Comparison of ENCODE assay signal across 15 cellular contexts in the genomic region with DNA sequence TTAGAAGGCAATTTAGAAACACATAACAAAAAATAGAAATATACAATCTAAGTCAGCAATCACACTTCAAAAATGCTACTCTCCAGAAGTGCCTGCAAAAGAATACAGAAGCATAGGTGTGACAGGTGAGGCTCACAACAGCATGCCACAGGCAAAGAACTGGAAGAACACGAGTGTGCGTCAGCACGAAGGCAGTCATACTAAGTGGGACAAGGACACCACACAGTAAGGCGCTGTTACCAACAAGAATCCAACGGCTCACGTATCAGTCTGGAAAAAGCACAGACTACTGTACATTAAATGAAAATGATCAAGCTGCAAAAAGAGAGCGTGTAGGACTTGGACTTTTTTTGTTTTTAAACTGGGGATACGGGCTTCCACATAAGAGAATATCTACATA. TPM values are rescaled to one million over a fixed set of nuclear protein-coding genes. Genes with fewer than 3 reads are reported as not detected.
DNase-seq lines count a peak whose midpoint lies in the region; ATAC-seq and TF ChIP-seq lines count a peak whose summit lies in the region.
"Had no signal": no experiment of that assay in that cellular context is flagged by ENCODE, and none has a peak within 500 bp of the region (broad histone marks: within the 10 kb centered on the region; RNA-seq: fewer than 3 reads in every experiment).

No MANE protein-coding gene starts in this region.

- H3K4me1 Mint-ChIP-seq in natural killer cell, result peaks cover 38 to 55% of the 10 kb centered on the region in 2 donors
- H3K4me1 Mint-ChIP-seq in natural killer cell treated with Interleukin-12 subunit alpha and Interleukin-12 subunit beta and Interleukin-15 and Interleukin-18, amount 100 ng/mL, for 72 hours (ENCODE audit: low read depth in 2 of 2), result peaks cover 31 to 47% of the 10 kb centered on the region in 2 donors
- H3K4me1 Mint-ChIP-seq in WTC11, result peaks cover 24% of the 10 kb centered on the region
- H3K4me1 Mint-ChIP-seq in progenitor cell of endocrine pancreas (ENCODE audit: low read depth), result peaks cover 10% of the 10 kb centered on the region

- no peak for TF ChIP-seq CTCF in natural killer cell (IDR thresholded peaks at IDR 0.05)
- no peak for TF ChIP-seq CTCF in WTC11 (IDR thresholded peaks at IDR 0.05)
- TF ChIP-seq CTCF in progenitor cell of endocrine pancreas (IDR thresholded peaks at IDR 0.05; ENCODE audit: unreplicated experiment), result no peak

- POLR2A ChIA-PET in WTC11 (lab: Charles Lee), result no interaction called here

- ATAC-seq in natural killer cell, result no peak
- ATAC-seq in natural killer cell treated with Interleukin-12 subunit alpha and Interleukin-12 subunit beta and Interleukin-15 and Interleukin-18, amount 100 ng/mL, for 72 hours, result no peak
- no peak for ATAC-seq in WTC11
- no peak for ATAC-seq in stimulated activated naive CD8-positive, alpha-beta T cell treated with anti-CD3 and anti-CD28 coated beads, Interleukin-15, Interleukin-2, amounts not matched to agents 100 U/mL and 50 U/mL, for 24 hours
- ATAC-seq: GM23338 had no signal

- CTCF ChIA-PET in WTC11 (lab: Charles Lee), result no interaction called here

- H3K4me3 Mint-ChIP-seq in natural killer cell (no peak overlapping the region), WTC11 (no peak overlapping the region), progenitor cell of endocrine pancreas (ENCODE audit: low read depth) (no peak overlapping the region)
- H3K4me3 Mint-ChIP-seq in natural killer cell treated with Interleukin-12 subunit alpha and Interleukin-12 subunit beta and Interleukin-15 and Interleukin-18, amount 100 ng/mL, for 72 hours, result no peak overlapping the region
- H3K4me3 Mint-ChIP-seq: GM23338 had no signal

- intact Hi-C loops in natural killer cell (cut with micrococcal nuclease), result no loop called here

- DNase-seq in natural killer cell (no peak), WTC11 (ENCODE audit: low spot score) (no peak), progenitor cell of endocrine pancreas (ENCODE audit: low spot score, unreplicated experiment) (no peak), glomerular visceral epithelial cell (ENCODE audit: extremely low spot score) (no peak), NCI-H2081 treated with DMSO at 0.1 percent for 48 hours (lab: John Stamatoyannopoulos, UW) (no peak)
- DNase-seq in natural killer cell treated with Interleukin-12 subunit alpha and Interleukin-12 subunit beta and Interleukin-15 and Interleukin-18, amount 100 ng/mL, for 72 hours (ENCODE audit: low spot score), result no peak
- no peak for DNase-seq in stimulated activated naive CD8-positive, alpha-beta T cell treated with anti-CD3 and anti-CD28 coated beads, Interleukin-15, Interleukin-2, amounts not matched to agents 100 U/mL and 50 U/mL, for 24 hours
- DNase-seq: ACHN; Caco-2; CD8-positive, alpha-beta memory T cell; DND-41; GDM1; H7 had no signal

- H3K9me3 Mint-ChIP-seq in natural killer cell (no peaks in the 10 kb centered on the region), WTC11 (no peaks in the 10 kb centered on the region), progenitor cell of endocrine pancreas (ENCODE audit: low read depth) (peaks cover 3% of the 10 kb centered on the region)
- H3K9me3 Mint-ChIP-seq in natural killer cell treated with Interleukin-12 subunit alpha and Interleukin-12 subunit beta and Interleukin-15 and Interleukin-18, amount 100 ng/mL, for 72 hours, result no peaks in the 10 kb centered on the region
- H3K9me3 Mint-ChIP-seq: CD8-positive, alpha-beta memory T cell; GM23338; IgD-negative memory B cell had no signal

- H3K36me3 Mint-ChIP-seq in natural killer cell (no peaks in the 10 kb centered on the region), WTC11 (peaks cover 5% of the 10 kb centered on the region; the same call in 1 of the 2 replicates), progenitor cell of endocrine pancreas (ENCODE audit: insufficient read depth) (peaks cover 7% of the 10 kb centered on the region)
- peaks cover 10% of the 10 kb centered on the region for H3K36me3 Mint-ChIP-seq in natural killer cell treated with Interleukin-12 subunit alpha and Interleukin-12 subunit beta and Interleukin-15 and Interleukin-18, amount 100 ng/mL, for 72 hours
- H3K36me3 Mint-ChIP-seq: IgD-negative memory B cell had no signal

- H3K27me3 Mint-ChIP-seq in natural killer cell (ENCODE audit: low read depth in 2 of 2) (no peaks in the 10 kb centered on the region), WTC11 (ENCODE audit: low read depth) (no peaks in the 10 kb centered on the region), progenitor cell of endocrine pancreas (no peaks in the 10 kb centered on the region)
- no peaks in the 10 kb centered on the region for H3K27me3 Mint-ChIP-seq in natural killer cell treated with Interleukin-12 subunit alpha and Interleukin-12 subunit beta and Interleukin-15 and Interleukin-18, amount 100 ng/mL, for 72 hours
- H3K27me3 Mint-ChIP-seq: CD8-positive, alpha-beta memory T cell; IgD-negative memory B cell had no signal

- H3K27ac Mint-ChIP-seq in natural killer cell (peak overlapping the region; percentile 9 to 12), WTC11 (0 out of 2 replicates have a peak overlapping the region, but pooled peaks have one; percentile 37), progenitor cell of endocrine pancreas (peak overlapping the region; percentile 79)
- H3K27ac Mint-ChIP-seq in natural killer cell treated with Interleukin-12 subunit alpha and Interleukin-12 subunit beta and Interleukin-15 and Interleukin-18, amount 100 ng/mL, for 72 hours, result no peak overlapping the region
- H3K27ac Mint-ChIP-seq: GM23338, IgD-negative memory B cell had no signal

TF ChIP-seq in WTC11, 78 proteins besides CTCF, POLR2A, EP300 and RAD21:
- TF ChIP-seq, protein P1, sequence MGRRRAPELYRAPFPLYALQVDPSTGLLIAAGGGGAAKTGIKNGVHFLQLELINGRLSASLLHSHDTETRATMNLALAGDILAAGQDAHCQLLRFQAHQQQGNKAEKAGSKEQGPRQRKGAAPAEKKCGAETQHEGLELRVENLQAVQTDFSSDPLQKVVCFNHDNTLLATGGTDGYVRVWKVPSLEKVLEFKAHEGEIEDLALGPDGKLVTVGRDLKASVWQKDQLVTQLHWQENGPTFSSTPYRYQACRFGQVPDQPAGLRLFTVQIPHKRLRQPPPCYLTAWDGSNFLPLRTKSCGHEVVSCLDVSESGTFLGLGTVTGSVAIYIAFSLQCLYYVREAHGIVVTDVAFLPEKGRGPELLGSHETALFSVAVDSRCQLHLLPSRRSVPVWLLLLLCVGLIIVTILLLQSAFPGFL (CRISPR knock-in tag; IDR thresholded peaks at IDR 0.05; ENCODE audit: borderline replicate concordance), result no peak
- TF ChIP-seq ZNF317 (CRISPR knock-in tag; IDR thresholded peaks at IDR 0.05; ENCODE audit: borderline replicate concordance, low read depth) (no peak), FOXP1 (CRISPR knock-in tag; IDR thresholded peaks at IDR 0.05; ENCODE audit: borderline replicate concordance) (no peak)

RNA-seq across cellular contexts. Expression of a gene that starts 18.7 kb away (rescaled TPM):
- total RNA-seq in natural killer cell (100 to 1,000 TPM; 170 to 200 (median 177) TPM), WTC11 (2021) (330 to 368 TPM (median 346 TPM) in 3 replicates), progenitor cell of endocrine pancreas (388 and 399 TPM in 2 replicates)
- total RNA-seq in natural killer cell treated with Interleukin-12 subunit alpha and Interleukin-12 subunit beta and Interleukin-15 and Interleukin-18, amount 100 ng/mL, for 72 hours, result 100 to 1,000 TPM; 295 to 479 TPM

RNA-seq across cellular contexts. Expression of a gene that starts 19.0 kb away (rescaled TPM):
- total RNA-seq in natural killer cell, result 100 to 1,000 TPM; 275 to 315 (median 275) TPM
- total RNA-seq in natural killer cell treated with Interleukin-12 subunit alpha and Interleukin-12 subunit beta and Interleukin-15 and Interleukin-18, amount 100 ng/mL, for 72 hours, result 100 to 1,000 TPM; 246 to 264 TPM
- total RNA-seq in WTC11 (2021), result 347 to 354 TPM (median 353 TPM) in 3 replicates
- total RNA-seq in progenitor cell of endocrine pancreas, result 445 and 460 TPM in 2 replicates

RNA-seq across cellular contexts. Expression of a gene that starts 59.3 kb away (rescaled TPM):
- 10 to 100 TPM; 26.8 to 40.6 (median 31.6) TPM for total RNA-seq in natural killer cell
- 10 to 100 TPM; 49.2 to 77.3 TPM for total RNA-seq in natural killer cell treated with Interleukin-12 subunit alpha and Interleukin-12 subunit beta and Interleukin-15 and Interleukin-18, amount 100 ng/mL, for 72 hours
- total RNA-seq in WTC11 (2021), result 28.2 to 37.8 TPM (median 33.6 TPM) in 3 replicates
- 63.6 and 67.0 TPM in 2 replicates for total RNA-seq in progenitor cell of endocrine pancreas

Comparison
In these comparisons a context has a peak if more than half of its experiments do, and no peak if none do; other contexts are left out.
1. H3K27ac Mint-ChIP-seq: peak in natural killer cell (2 of 2), WTC11 (single experiment) and progenitor cell of endocrine pancreas (single experiment); none in natural killer cell treated with Interleukin-12 subunit alpha and Interleukin-12 subunit beta and Interleukin-15 and Interleukin-18, amount 100 ng/mL, for 72 hours (0 of 2).